ENCODE assay signal across 8 cellular contexts in genomic region chr16:11361751-11362742, GRCh38. TPM values are rescaled to one million over a fixed set of nuclear protein-coding genes. Genes with fewer than 3 reads are reported as not detected.
A peak's percentile ranks its signal among the peaks of the same experiment; 100 is the strongest.
DNase-seq lines count a peak whose midpoint lies in the region; ATAC-seq and TF ChIP-seq lines count a peak whose summit lies in the region.

No MANE protein-coding gene starts in this region.

- H4K20me1 ChIP-seq in BLaER1: peaks cover 34% of the 10 kb centered on the region

- intact Hi-C loops in testis (cut with DNase I; ENCODE audit: low total_unique reads): no loop called here

- peak; percentile 46 for ATAC-seq in GM21381 (IDR thresholded peaks at IDR 0.05; ENCODE audit: unreplicated experiment)

- DNase-seq in NOMO-1 treated with dmso at 0.1 percent for 144 hours (lab: John Stamatoyannopoulos, UW; ENCODE audit: unreplicated experiment): peak; percentile 12
- no peak for DNase-seq in Ammon's horn (ENCODE audit: low spot score)
- no peak for DNase-seq in testis
- no peak for DNase-seq in NCI-H2227 (lab: John Stamatoyannopoulos, UW; ENCODE audit: unreplicated experiment)
- DNase-seq in NCI-H2081 (lab: John Stamatoyannopoulos, UW): no peak

- TF ChIP-seq CTCF in testis (IDR thresholded peaks at IDR 0.05): no peak

- whole genome bisulfite sequencing in testis, 2 donors: 64 to 79% methylated on average over 15 to 17 of the region's 17 CpGs

- TF ChIP-seq POLR2A in testis (IDR thresholded peaks at IDR 0.05): no peak

- H3K9ac ChIP-seq in BLaER1 (no peak overlapping the region; the same call in 1 of the 2 replicates), duodenal mucosa (ENCODE audit: low read depth in 1 of 2, low read length in 2 of 2) (no peak overlapping the region)

- 0 out of 2 replicates have a peak overlapping the region, but pooled peaks have one; percentile 5 for H3K4me3 ChIP-seq in BLaER1
- peak overlapping the region; percentile 25 to 48 for H3K4me3 ChIP-seq in duodenal mucosa (ENCODE audit: low read depth in 1 of 2, low read length in 2 of 2)
- no peak overlapping the region for H3K4me3 ChIP-seq in testis

- H3K4me2 ChIP-seq in BLaER1: peak overlapping the region; percentile 85

- H3K27ac ChIP-seq in BLaER1 (no peak overlapping the region), duodenal mucosa (ENCODE audit: low read depth, low read length) (no peak overlapping the region), testis (no peak overlapping the region)

- H3K4me1 ChIP-seq in BLaER1 (peaks cover 83% of the 10 kb centered on the region), duodenal mucosa (ENCODE audit: control insufficient read depth in 1 of 2, insufficient read depth in 2 of 2, low read length in 2 of 2) (peaks cover 25 to 28% of the 10 kb centered on the region in 2 donors), testis (peaks cover 21% of the 10 kb centered on the region)

- H3K36me3 ChIP-seq in BLaER1 (no peaks in the 10 kb centered on the region), duodenal mucosa (ENCODE audit: control insufficient read depth in 1 of 2, insufficient read depth in 2 of 2, low read length in 2 of 2) (no peaks in the 10 kb centered on the region), testis (ENCODE audit: low read depth, missing control alignments) (no peaks in the 10 kb centered on the region)

- H3K9me3 ChIP-seq in BLaER1: no peaks in the 10 kb centered on the region
- H3K9me3 ChIP-seq in duodenal mucosa (ENCODE audit: control insufficient read depth in 1 of 2, low read length in 2 of 2): no peaks in the 10 kb centered on the region
- no peaks in the 10 kb centered on the region for H3K9me3 ChIP-seq in testis

- 0 out of 2 replicates have a peak, but pooled peaks cover 5% of the 10 kb centered on the region for H3K27me3 ChIP-seq in BLaER1
- H3K27me3 ChIP-seq in duodenal mucosa (ENCODE audit: control insufficient read depth in 1 of 2, insufficient read depth in 2 of 2, low read length in 2 of 2): peaks cover 5 to 7% of the 10 kb centered on the region in 2 donors
- no peaks in the 10 kb centered on the region for H3K27me3 ChIP-seq in testis

RNA-seq across cellular contexts. Expression of gene RMI2, which starts 16.8 kb away (rescaled TPM):
- total RNA-seq in testis: 10 to 100 TPM; 26.7 to 30.6 TPM
- 21.5 TPM for polyA plus RNA-seq in testis (ENCODE audit: insufficient read depth, low read depth, low replicate concordance)

Comparison
In these comparisons a context has a peak if more than half of its experiments do, and no peak if none do; other contexts are left out.
1. H3K4me3 ChIP-seq: peak in BLaER1 (single experiment) and duodenal mucosa (2 of 2); none in testis (0 of 2).